33 cellular contexts compared by ENCODE assay signal in genomic region chr9:110476251-110476650, GRCh38.
"Had no signal": no experiment of that assay in that cellular context is flagged by ENCODE, and none has a peak within 500 bp of the region (broad histone marks: within the 10 kb centered on the region; RNA-seq: fewer than 3 reads in every experiment).

No MANE protein-coding gene starts in this region.

- H3K27ac ChIP-seq: brain microvascular endothelial cell, KMS-11, PC-9, RWPE1, WERI-Rb-1 had no signal

- H3K27me3 ChIP-seq: brain microvascular endothelial cell had no signal

- H3K36me3 Mint-ChIP-seq: activated naive CD8-positive, alpha-beta T cell treated with anti-CD3 and anti-CD28 coated beads for 36 hours had no signal

- H3K9me3 Mint-ChIP-seq: activated CD4-positive, alpha-beta T cell treated with anti-CD3 and anti-CD28 coated beads, Interleukin-2, amount 10 ng/mL, durations not matched to agents 24 days and 14 days; activated CD8-positive, alpha-beta T cell treated with anti-CD3 and anti-CD28 coated beads for 36 hours; activated naive CD8-positive, alpha-beta T cell treated with anti-CD3 and anti-CD28 coated beads for 36 hours; activated T-cell treated with anti-CD3 and anti-CD28 coated beads, Interleukin-2, amount 50 U/mL, for 72 hours; activated T-helper 17 cell treated with anti-CD3 and anti-CD28 coated beads, Interleukin-2, amount 50 U/mL, for 72 hours had no signal

- H3K4me3 Mint-ChIP-seq: activated CD4-positive, alpha-beta T cell treated with anti-CD3 and anti-CD28 coated beads, Interleukin-2, amount 10 ng/mL, durations not matched to agents 24 days and 14 days; activated CD8-positive, alpha-beta T cell treated with anti-CD3 and anti-CD28 coated beads for 36 hours; activated naive CD8-positive, alpha-beta T cell treated with anti-CD3 and anti-CD28 coated beads for 36 hours; activated T-cell treated with anti-CD3 and anti-CD28 coated beads, Interleukin-2, amount 50 U/mL, for 72 hours; activated T-helper 17 cell treated with anti-CD3 and anti-CD28 coated beads, Interleukin-2, amount 50 U/mL, for 72 hours had no signal

- H3K27me3 Mint-ChIP-seq: activated CD4-positive, alpha-beta T cell treated with anti-CD3 and anti-CD28 coated beads, Interleukin-2, amount 10 ng/mL, durations not matched to agents 24 days and 14 days; activated CD8-positive, alpha-beta T cell treated with anti-CD3 and anti-CD28 coated beads for 36 hours; activated naive CD8-positive, alpha-beta T cell treated with anti-CD3 and anti-CD28 coated beads for 36 hours; activated T-helper 17 cell treated with anti-CD3 and anti-CD28 coated beads, Interleukin-2, amount 50 U/mL, for 72 hours had no signal

- H3K4me1 Mint-ChIP-seq: activated CD4-positive, alpha-beta T cell treated with anti-CD3 and anti-CD28 coated beads, Interleukin-2, amount 10 ng/mL, durations not matched to agents 24 days and 14 days; activated naive CD8-positive, alpha-beta T cell treated with anti-CD3 and anti-CD28 coated beads for 36 hours; activated T-helper 17 cell treated with anti-CD3 and anti-CD28 coated beads, Interleukin-2, amount 50 U/mL, for 72 hours had no signal

- H3K4me3 ChIP-seq: PC-9 had no signal

- H3K27ac Mint-ChIP-seq: activated CD4-positive, alpha-beta T cell treated with anti-CD3 and anti-CD28 coated beads, Interleukin-2, amount 10 ng/mL, durations not matched to agents 24 days and 14 days; activated CD8-positive, alpha-beta T cell treated with anti-CD3 and anti-CD28 coated beads for 36 hours; activated naive CD8-positive, alpha-beta T cell treated with anti-CD3 and anti-CD28 coated beads for 36 hours; activated T-cell treated with anti-CD3 and anti-CD28 coated beads, Interleukin-2, amount 50 U/mL, for 72 hours; activated T-helper 17 cell treated with anti-CD3 and anti-CD28 coated beads, Interleukin-2, amount 50 U/mL, for 72 hours had no signal

- DNase-seq: activated CD4-positive, alpha-beta T cell treated with anti-CD3 and anti-CD28 coated beads, Interleukin-2, amount 10 ng/mL, durations not matched to agents 24 days and 14 days; activated CD4-positive, alpha-beta T cell treated with anti-CD3 and anti-CD28 coated beads, Interleukin-2, amount 50 U/mL, for 4 hours; activated CD8-positive, alpha-beta T cell treated with anti-CD3 and anti-CD28 coated beads for 36 hours; activated effector memory CD4-positive, alpha-beta T cell treated with anti-CD3 and anti-CD28 coated beads, Interleukin-2, amount 50 U/mL, for 16 hours; activated naive CD4-positive, alpha-beta T cell; activated naive CD4-positive, alpha-beta T cell treated with anti-CD3 and anti-CD28 coated beads, Interleukin-2, amount 50 U/mL, for 16 hours; activated naive CD8-positive, alpha-beta T cell treated with anti-CD3 and anti-CD28 coated beads for 36 hours; activated T-cell treated with anti-CD3 and anti-CD28 coated beads, Interleukin-2, amount 50 U/mL, for 1 hour; activated T-cell treated with anti-CD3 and anti-CD28 coated beads, Interleukin-2, amount 50 U/mL, for 72 hours; amniotic stem cell; aorta; brain microvascular endothelial cell; MM.1S; MV-4-11; NCI-H1092; NCI-H1436 treated with DMSO at 0.1 percent for 48 hours; NCI-H1694 treated with DMSO at 0.1 percent for 48 hours; NCI-H2029; NCI-H510A; NCI-H526; NCI-H748 treated with DMSO at 0.1 percent for 48 hours; NK-92 treated with Interleukin-12 subunit alpha and Interleukin-12 subunit beta, amount 100 ng/mL, for 24 hours; PC-9; SIG-M5; T-helper 1 cell; T-helper 2 cell; T1000; WERI-Rb-1 had no signal

- H3K4me2 ChIP-seq: KMS-11, PC-9 had no signal

- H2AFZ ChIP-seq: PC-9 had no signal

- H3K36me3 ChIP-seq: brain microvascular endothelial cell, WERI-Rb-1 had no signal

- ATAC-seq: activated CD8-positive, alpha-beta T cell treated with anti-CD3 and anti-CD28 coated beads for 36 hours; activated T-cell treated with anti-CD3 and anti-CD28 coated beads, Interleukin-2, amount 50 U/mL, for 72 hours; activated T-helper 17 cell treated with anti-CD3 and anti-CD28 coated beads, Interleukin-2, amount 50 U/mL, for 72 hours; Right ventricle myocardium inferior; SK-N-SH treated with all-trans-retinoic acid at 6 μM for 48 hours had no signal
